In genomic region chr17:56785396-56785795, GRCh38 we compare ENCODE assay signal across 13 cellular contexts. TPM values are rescaled to one million over a fixed set of nuclear protein-coding genes. Genes with fewer than 3 reads are reported as not detected.
DNase-seq lines count a peak whose midpoint lies in the region; ATAC-seq and TF ChIP-seq lines count a peak whose summit lies in the region.
"Had no signal": no experiment of that assay in that cellular context is flagged by ENCODE, and none has a peak within 500 bp of the region (broad histone marks: within the 10 kb centered on the region; RNA-seq: fewer than 3 reads in every experiment).

No MANE protein-coding gene starts in this region.

- no peaks in the 10 kb centered on the region for H3K36me3 ChIP-seq in HEK293 (ENCODE audit: control insufficient read depth in 2 of 2, insufficient read depth in 1 of 2, low read length in 2 of 2)
- H3K36me3 ChIP-seq: HAP-1, prostate gland had no signal

- H3K4me1 ChIP-seq in HEK293 (ENCODE audit: control insufficient read depth, insufficient read depth, low read length), result peaks cover 3% of the 10 kb centered on the region; the same call in 1 of the 2 replicates
- H3K4me1 ChIP-seq: prostate gland had no signal

- H3K4me3 ChIP-seq in HEK293 (ENCODE audit: low read depth, low read length), result no peak overlapping the region
- H3K4me3 ChIP-seq: HAP-1, prostate gland had no signal

- peak overlapping the region; percentile 20 for H3K27ac Mint-ChIP-seq in activated T-helper 1 cell treated with anti-CD3 and anti-CD28 coated beads, Interleukin-12 subunit alpha, Interleukin-12 subunit beta, Interleukin-2, Interleukin-4 antibody, amounts not matched to agents 30 ng/mL and 10 ng/mL and 1 ng/mL, durations not matched to agents 14 hours and 24 hours and 36 hours

- ATAC-seq in GM21360 (IDR thresholded peaks at IDR 0.05; ENCODE audit: unreplicated experiment) (no peak), HG02885 (IDR thresholded peaks at IDR 0.05; ENCODE audit: poor library complexity, unreplicated experiment) (no peak)

- H3K36me3 Mint-ChIP-seq in activated T-helper 1 cell treated with anti-CD3 and anti-CD28 coated beads, Interleukin-12 subunit alpha, Interleukin-12 subunit beta, Interleukin-2, Interleukin-4 antibody, amounts not matched to agents 30 ng/mL and 10 ng/mL and 1 ng/mL, durations not matched to agents 14 hours and 24 hours and 36 hours (ENCODE audit: low read depth), result peaks cover 2% of the 10 kb centered on the region

- peaks cover 7% of the 10 kb centered on the region for H3K9me3 Mint-ChIP-seq in activated T-helper 1 cell treated with anti-CD3 and anti-CD28 coated beads, Interleukin-12 subunit alpha, Interleukin-12 subunit beta, Interleukin-2, Interleukin-4 antibody, amounts not matched to agents 30 ng/mL and 10 ng/mL and 1 ng/mL, durations not matched to agents 14 hours and 24 hours and 36 hours

- no peak for TF ChIP-seq CTCF in C4-2B (conservative IDR thresholded peaks at IDR 0.05)
- no peak for TF ChIP-seq CTCF in HEK293 (tag by site-specific recombination; IDR thresholded peaks at IDR 0.05)

- POLR2A ChIA-PET in HEK293 (lab: Yijun Ruan, JAX), result interaction anchor here (0.8 kb wide), 1 partner anchor 189 kb away, joined by 3 read pairs; no protein-coding TSS in a partner anchor

- H3K27ac ChIP-seq in C4-2B, result peak overlapping the region; percentile 25; the same call in 1 of the 2 replicates
- H3K27ac ChIP-seq in HEK293 (ENCODE audit: extremely low read depth, low read depth, low read length), result no peak overlapping the region
- H3K27ac ChIP-seq: KMS-11, prostate gland had no signal

- DNase-seq in activated T-helper 1 cell treated with anti-CD3 and anti-CD28 coated beads, Interleukin-12 subunit alpha, Interleukin-12 subunit beta, Interleukin-2, Interleukin-4 antibody, amounts not matched to agents 30 ng/mL and 10 ng/mL and 1 ng/mL, durations not matched to agents 14 hours and 24 hours and 36 hours (ENCODE audit: low spot score), result no peak
- DNase-seq in islet precursor cell, result peak; percentile 49
- no peak for DNase-seq in RKO (ENCODE audit: low spot score)
- DNase-seq in NCI-H526 (lab: John Stamatoyannopoulos, UW), result no peak
- DNase-seq: NCI-H2029; stimulated activated CD4-positive, alpha-beta T cell treated with anti-CD3 and anti-CD28 coated beads, Interleukin-4, amount 100 ng/mL, for 4 hours had no signal

- no peaks in the 10 kb centered on the region for H3K9me3 ChIP-seq in HEK293 (ENCODE audit: control insufficient read depth, insufficient read depth, low read depth, low read length)
- H3K9me3 ChIP-seq: HAP-1, prostate gland had no signal

- CTCF ChIA-PET in HEK293 (lab: Yijun Ruan, JAX), result interaction anchor here (0.6 to 1.4 kb wide), 5 partner anchors 25 to 286 kb away, joined by 3 to 6 read pairs (median 5); no protein-coding TSS in a partner anchor

- peaks cover 34% of the 10 kb centered on the region for H3K4me1 Mint-ChIP-seq in activated T-helper 1 cell treated with anti-CD3 and anti-CD28 coated beads, Interleukin-12 subunit alpha, Interleukin-12 subunit beta, Interleukin-2, Interleukin-4 antibody, amounts not matched to agents 30 ng/mL and 10 ng/mL and 1 ng/mL, durations not matched to agents 14 hours and 24 hours and 36 hours (ENCODE audit: low read depth)

- no peak overlapping the region for H3K4me3 Mint-ChIP-seq in activated T-helper 1 cell treated with anti-CD3 and anti-CD28 coated beads, Interleukin-12 subunit alpha, Interleukin-12 subunit beta, Interleukin-2, Interleukin-4 antibody, amounts not matched to agents 30 ng/mL and 10 ng/mL and 1 ng/mL, durations not matched to agents 14 hours and 24 hours and 36 hours

- H3K27me3 Mint-ChIP-seq in activated T-helper 1 cell treated with anti-CD3 and anti-CD28 coated beads, Interleukin-12 subunit alpha, Interleukin-12 subunit beta, Interleukin-2, Interleukin-4 antibody, amounts not matched to agents 30 ng/mL and 10 ng/mL and 1 ng/mL, durations not matched to agents 14 hours and 24 hours and 36 hours (ENCODE audit: insufficient read depth), result peaks cover 2% of the 10 kb centered on the region

- intact Hi-C loops in activated T-helper 1 cell treated with anti-CD3 and anti-CD28 coated beads, Interleukin-12 subunit alpha, Interleukin-12 subunit beta, Interleukin-2, Interleukin-4 antibody, amounts not matched to agents 30 ng/mL and 10 ng/mL and 1 ng/mL, durations not matched to agents 14 hours and 24 hours and 36 hours (cut with micrococcal nuclease), result loop anchor here (10.0 kb wide), 1 partner anchor 761 kb away; no protein-coding TSS in a partner anchor

TF ChIP-seq in HEK293, 187 proteins besides CTCF, POLR2A, EP300 and RAD21:
- no peak for TF ChIP-seq ZNF292 (tag by site-specific recombination; IDR thresholded peaks at IDR 0.05; ENCODE audit: borderline replicate concordance, low read depth)
- no peak for TF ChIP-seq ZBTB49 (tag by site-specific recombination; IDR thresholded peaks at IDR 0.05; ENCODE audit: low read depth)
- TF ChIP-seq ZFHX2 (tag by site-specific recombination; conservative IDR thresholded peaks at IDR 0.05), result peak; percentile 30; the same call in 1 of the 2 replicates
- peak; percentile 84 for TF ChIP-seq ZNF623 (tag by site-specific recombination; IDR thresholded peaks at IDR 0.05)
- no peak for TF ChIP-seq ZSCAN16 (tag by site-specific recombination; IDR thresholded peaks at IDR 0.05)
- TF ChIP-seq ZNF398 (tag by site-specific recombination; IDR thresholded peaks at IDR 0.05), result no peak

RNA-seq across cellular contexts. Expression of gene C17orf67, which starts 48.3 kb away (rescaled TPM):
- total RNA-seq in activated T-helper 1 cell treated with anti-CD3 and anti-CD28 coated beads, Interleukin-12 subunit alpha, Interleukin-12 subunit beta, Interleukin-2, Interleukin-4 antibody, amounts not matched to agents 30 ng/mL and 10 ng/mL and 1 ng/mL, durations not matched to agents 14 hours and 24 hours and 36 hours, result 3.1 TPM in 2 replicates

RNA-seq across cellular contexts. Expression of gene DGKE, which starts 48.6 kb away (rescaled TPM):
- 31.8 and 34.3 TPM in 2 replicates for total RNA-seq in activated T-helper 1 cell treated with anti-CD3 and anti-CD28 coated beads, Interleukin-12 subunit alpha, Interleukin-12 subunit beta, Interleukin-2, Interleukin-4 antibody, amounts not matched to agents 30 ng/mL and 10 ng/mL and 1 ng/mL, durations not matched to agents 14 hours and 24 hours and 36 hours
